ENCODE assay signal across 20 cellular contexts in the genomic region with DNA sequence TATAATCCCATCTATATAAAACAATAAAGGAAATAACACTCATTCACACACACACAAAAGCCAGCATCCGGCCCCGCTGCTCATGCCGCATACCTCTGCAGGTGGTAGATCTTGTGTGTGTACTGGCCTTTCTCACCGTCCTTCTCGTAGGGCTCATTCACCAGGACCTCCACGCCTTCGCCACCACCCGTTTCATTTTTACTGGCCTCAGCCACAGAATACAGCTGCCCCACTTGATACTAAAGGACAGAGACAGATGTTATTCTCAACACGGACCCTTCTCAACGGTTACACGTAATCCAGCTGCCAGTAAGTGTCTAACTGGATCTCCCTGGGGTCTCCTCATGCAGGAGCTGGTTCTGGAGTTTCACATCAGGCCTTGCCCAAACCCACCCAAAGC. TPM values are rescaled to one million over a fixed set of nuclear protein-coding genes. Genes with fewer than 3 reads are reported as not detected.
DNase-seq lines count a peak whose midpoint lies in the region; ATAC-seq, FAIRE-seq and TF ChIP-seq lines count a peak whose summit lies in the region.
"Had no signal": no experiment of that assay in that cellular context is flagged by ENCODE, and none has a peak within 500 bp of the region (broad histone marks: within the 10 kb centered on the region; RNA-seq: fewer than 3 reads in every experiment).

No MANE protein-coding gene starts in this region.

- H3K36me3 ChIP-seq in endodermal cell (ENCODE audit: control insufficient read depth, insufficient read depth, low read length) (peaks cover 45% of the 10 kb centered on the region), sigmoid colon (peaks cover 18 to 60% (median 27%) of the 10 kb centered on the region in 4 donors), pancreas (peaks cover 3 to 24% (median 19%) of the 10 kb centered on the region in 3 donors), tibial nerve (peaks cover 2 to 55% (median 5%) of the 10 kb centered on the region in 3 donors)

- 97 to 98% methylated on average over 8 to 11 of the region's 11 CpGs for WGBS in endodermal cell (ENCODE audit: insufficient coverage in 1 of 2, insufficient read length in 1 of 2), 2 experiments
- 86 to 89% methylated on average over 11 of the region's 11 CpGs for WGBS in sigmoid colon, 2 donors
- 85 to 94% methylated on average over 11 of the region's 11 CpGs for WGBS in pancreas, 2 donors
- 90 to 92% methylated on average over 11 of the region's 11 CpGs for WGBS in tibial nerve, 2 donors

- peaks cover 93% of the 10 kb centered on the region for H3K36me3 Mint-ChIP-seq in activated T-cell treated with anti-CD3 and anti-CD28 coated beads, Interleukin-2, amount 50 U/mL, for 24 hours (ENCODE audit: low read depth)
- H3K36me3 Mint-ChIP-seq in activated T-cell treated with anti-CD3 and anti-CD28 coated beads, Interleukin-2, amount 50 U/mL, for 72 hours (ENCODE audit: insufficient read depth in 2 of 2): peaks cover 5 to 16% of the 10 kb centered on the region in 2 donors
- peaks cover 67% of the 10 kb centered on the region for H3K36me3 Mint-ChIP-seq in endodermal cell (ENCODE audit: low read depth)

- no peak overlapping the region for H3K4me3 ChIP-seq in endodermal cell (ENCODE audit: low read length)
- no peak overlapping the region for H3K4me3 ChIP-seq in sigmoid colon
- no peak overlapping the region for H3K4me3 ChIP-seq in pancreas
- no peak overlapping the region for H3K4me3 ChIP-seq in tibial nerve
- H3K4me3 ChIP-seq: MG63, Peyer's patch had no signal

- H3K27me3 ChIP-seq in endodermal cell (ENCODE audit: control insufficient read depth, insufficient read depth, low read length, poor library complexity, severe bottlenecking): no peaks in the 10 kb centered on the region
- no peaks in the 10 kb centered on the region for H3K27me3 ChIP-seq in sigmoid colon
- no peaks in the 10 kb centered on the region for H3K27me3 ChIP-seq in pancreas
- H3K27me3 ChIP-seq in tibial nerve: no peaks in the 10 kb centered on the region
- H3K27me3 ChIP-seq: MG63, Peyer's patch had no signal

- H3K27ac Mint-ChIP-seq in activated T-cell treated with anti-CD3 and anti-CD28 coated beads, Interleukin-2, amount 50 U/mL, for 24 hours: peak overlapping the region; percentile 1
- H3K27ac Mint-ChIP-seq in activated T-cell treated with anti-CD3 and anti-CD28 coated beads, Interleukin-2, amount 50 U/mL, for 72 hours: no peak overlapping the region
- H3K27ac Mint-ChIP-seq in endodermal cell: peak overlapping the region; percentile 39

- TF ChIP-seq POLR2A in sigmoid colon (IDR thresholded peaks at IDR 0.05): no peak
- TF ChIP-seq POLR2A in tibial nerve (IDR thresholded peaks at IDR 0.05): no peak

- ATAC-seq in activated T-cell treated with anti-CD3 and anti-CD28 coated beads, Interleukin-2, amount 50 U/mL, for 72 hours (replicated peaks in 1 of 2): no peak
- no peak for ATAC-seq in GM19455 (IDR thresholded peaks at IDR 0.05; ENCODE audit: unreplicated experiment)
- no peak for ATAC-seq in pancreas
- ATAC-seq: HepG2, SK-N-SH treated with all-trans-retinoic acid at 6 μM for 48 hours had no signal

- H3K9ac ChIP-seq in endodermal cell (ENCODE audit: extremely low read depth, low read length, poor library complexity, severe bottlenecking): no peak overlapping the region

- intact Hi-C loops in sigmoid colon (cut with DNase I) (no loop called here), pancreas (cut with DNase I) (loop anchor here in 1 of 3 donors (10.0 kb wide), 1 partner anchor 278 kb away; the partner anchor contains the start of genes BHLHA9 and TRARG1)

- no peaks in the 10 kb centered on the region for H3K4me1 ChIP-seq in endodermal cell (ENCODE audit: control insufficient read depth, insufficient read depth, low read length)
- H3K4me1 ChIP-seq in sigmoid colon: peaks cover 0 to 37% (median 34%) of the 10 kb centered on the region in 4 donors
- no peaks in the 10 kb centered on the region for H3K4me1 ChIP-seq in pancreas
- H3K4me1 ChIP-seq in tibial nerve: peaks cover 0 to 40% (median 21%) of the 10 kb centered on the region in 4 donors

- H3K9me3 ChIP-seq in endodermal cell (ENCODE audit: control insufficient read depth, low read length): no peaks in the 10 kb centered on the region
- no peaks in the 10 kb centered on the region for H3K9me3 ChIP-seq in sigmoid colon
- H3K9me3 ChIP-seq in pancreas: no peaks in the 10 kb centered on the region
- H3K9me3 ChIP-seq in tibial nerve: no peaks in the 10 kb centered on the region
- H3K9me3 ChIP-seq: MG63, Peyer's patch had no signal

- no peaks in the 10 kb centered on the region for H3K9me3 Mint-ChIP-seq in activated T-cell treated with anti-CD3 and anti-CD28 coated beads, Interleukin-2, amount 50 U/mL, for 24 hours
- H3K9me3 Mint-ChIP-seq in activated T-cell treated with anti-CD3 and anti-CD28 coated beads, Interleukin-2, amount 50 U/mL, for 72 hours: no peaks in the 10 kb centered on the region
- H3K9me3 Mint-ChIP-seq in endodermal cell: no peaks in the 10 kb centered on the region

- no peak for FAIRE-seq in pancreas (lab: Jason Lieb, UNC)
- FAIRE-seq: HepG2 had no signal

- peaks cover 10% of the 10 kb centered on the region for H3K4me1 Mint-ChIP-seq in activated T-cell treated with anti-CD3 and anti-CD28 coated beads, Interleukin-2, amount 50 U/mL, for 24 hours (ENCODE audit: low read depth)
- H3K4me1 Mint-ChIP-seq in activated T-cell treated with anti-CD3 and anti-CD28 coated beads, Interleukin-2, amount 50 U/mL, for 72 hours (ENCODE audit: low read depth): no peaks in the 10 kb centered on the region
- peaks cover 3% of the 10 kb centered on the region for H3K4me1 Mint-ChIP-seq in endodermal cell

- no peak for TF ChIP-seq CTCF in endodermal cell (conservative IDR thresholded peaks at IDR 0.05)
- TF ChIP-seq CTCF in sigmoid colon (IDR thresholded peaks at IDR 0.05): no peak
- TF ChIP-seq CTCF in pancreas (IDR thresholded peaks at IDR 0.05): no peak
- TF ChIP-seq CTCF in tibial nerve (IDR thresholded peaks at IDR 0.05): no peak

- no peaks in the 10 kb centered on the region for H3K27me3 Mint-ChIP-seq in activated T-cell treated with anti-CD3 and anti-CD28 coated beads, Interleukin-2, amount 50 U/mL, for 24 hours
- no peaks in the 10 kb centered on the region for H3K27me3 Mint-ChIP-seq in activated T-cell treated with anti-CD3 and anti-CD28 coated beads, Interleukin-2, amount 50 U/mL, for 72 hours (ENCODE audit: low read depth)
- no peaks in the 10 kb centered on the region for H3K27me3 Mint-ChIP-seq in endodermal cell (ENCODE audit: insufficient read depth)

- no peak overlapping the region for H3K4me3 Mint-ChIP-seq in activated T-cell treated with anti-CD3 and anti-CD28 coated beads, Interleukin-2, amount 50 U/mL, for 24 hours
- H3K4me3 Mint-ChIP-seq in activated T-cell treated with anti-CD3 and anti-CD28 coated beads, Interleukin-2, amount 50 U/mL, for 72 hours: no peak overlapping the region
- H3K4me3 Mint-ChIP-seq in endodermal cell: no peak overlapping the region

- no peak overlapping the region for H3K27ac ChIP-seq in endodermal cell (ENCODE audit: low read depth, low read length)
- peak overlapping the region in 3 of 4 donors; percentile 60 to 75 (median 74) for H3K27ac ChIP-seq in sigmoid colon
- no peak overlapping the region for H3K27ac ChIP-seq in pancreas
- no peak overlapping the region for H3K27ac ChIP-seq in tibial nerve
- H3K27ac ChIP-seq: 22Rv1, Peyer's patch had no signal

- TF ChIP-seq EP300 in sigmoid colon (IDR thresholded peaks at IDR 0.05) (no peak), tibial nerve (IDR thresholded peaks at IDR 0.05) (no peak)

- no peak for DNase-seq in activated T-cell treated with anti-CD3 and anti-CD28 coated beads, Interleukin-2, amount 50 U/mL, for 24 hours
- DNase-seq in activated T-cell treated with anti-CD3 and anti-CD28 coated beads, Interleukin-2, amount 50 U/mL, for 72 hours: no peak
- DNase-seq in endodermal cell (no peak), sigmoid colon (no peak), NCI-H524 treated with DMSO at 0.1 percent for 48 hours (lab: John Stamatoyannopoulos, UW) (no peak), pancreas (no peak), tibial nerve (ENCODE audit: low spot score in 2 of 2) (no peak)
- DNase-seq: EL, H7, MG63, NCI-H1105, NCI-H187, NCI-H446, NCI-H774, Peyer's patch, Right ventricle myocardium superior had no signal

RNA-seq across cellular contexts. Expression of gene PITPNA, which starts 9.7 kb away (rescaled TPM):
- total RNA-seq in activated T-cell treated with anti-CD3 and anti-CD28 coated beads, Interleukin-2, amount 50 U/mL, for 72 hours: 10 to 100 TPM; 36.0 to 40.7 TPM
- total RNA-seq in endodermal cell (10 to 100 TPM; 62.6 TPM), sigmoid colon (10 to 100 TPM; 28.5 to 45.1 (median 34.4) TPM), pancreas (10 to 100 TPM; 24.1 to 32.8 (median 26.8) TPM), tibial nerve (10 to 100 TPM; 31.0 to 41.5 (median 39.3) TPM)
- 43.6 TPM for polyA plus RNA-seq in endodermal cell (2013, experiment 1 of 2)
- 42.3 TPM for polyA plus RNA-seq in endodermal cell (2013, experiment 2 of 2)
- polyA plus RNA-seq in sigmoid colon (10 to 100 TPM; 33.8 to 41.9 (median 37.8) TPM), pancreas (10 to 100 TPM in 1 of 2 donors, 1 to 10 TPM in 1; 9.3 to 21.5 TPM)

RNA-seq across cellular contexts. Expression of gene INPP5K, which starts 36.5 kb away (rescaled TPM):
- total RNA-seq in activated T-cell treated with anti-CD3 and anti-CD28 coated beads, Interleukin-2, amount 50 U/mL, for 72 hours: 10 to 100 TPM; 48.4 to 51.2 TPM
- 10 to 100 TPM; 22.2 to 30.0 TPM for total RNA-seq in endodermal cell
- 21.5 TPM for polyA plus RNA-seq in endodermal cell (2013, experiment 1 of 2)
- 19.5 TPM for polyA plus RNA-seq in endodermal cell (2013, experiment 2 of 2)
- total RNA-seq in sigmoid colon: 10 to 100 TPM; 41.0 to 66.5 (median 58.7) TPM
- 10 to 100 TPM; 25.7 to 33.1 (median 31.2) TPM for polyA plus RNA-seq in sigmoid colon
- 10 to 100 TPM; 13.2 to 23.8 (median 17.2) TPM for total RNA-seq in pancreas
- polyA plus RNA-seq in pancreas: 10 to 100 TPM; 23.9 to 24.4 TPM
- 100 to 1,000 TPM in 2 of 4 donors, 10 to 100 TPM in 2; 67.9 to 110 (median 95.2) TPM for total RNA-seq in tibial nerve

Comparison
In these comparisons a context has a peak if more than half of its experiments do, and no peak if none do; other contexts are left out.
1. H3K27ac ChIP-seq: peak in sigmoid colon (3 of 4); none in endodermal cell (single experiment), pancreas (0 of 4) and tibial nerve (0 of 4).